In genomic region chr12:31008961-31009840, GRCh38 we compare ENCODE assay signal across 31 cellular contexts.
DNase-seq lines count a peak whose midpoint lies in the region; ATAC-seq and TF ChIP-seq lines count a peak whose summit lies in the region.
"Had no signal": no experiment of that assay in that cellular context is flagged by ENCODE, and none has a peak within 500 bp of the region (broad histone marks: within the 10 kb centered on the region; RNA-seq: fewer than 3 reads in every experiment).

No MANE protein-coding gene starts in this region.

- H3K36me3 Mint-ChIP-seq in neural crest cell (ENCODE audit: low read depth) = no peaks in the 10 kb centered on the region
- no peaks in the 10 kb centered on the region for H3K36me3 Mint-ChIP-seq in natural killer cell
- H3K36me3 Mint-ChIP-seq in activated naive CD4-positive, alpha-beta T cell treated with anti-CD3 and anti-CD28 coated beads for 36 hours (ENCODE audit: low read depth) = no peaks in the 10 kb centered on the region
- H3K36me3 Mint-ChIP-seq: activated naive CD8-positive, alpha-beta T cell treated with anti-CD3 and anti-CD28 coated beads for 36 hours; CD4-positive, alpha-beta memory T cell had no signal

- no peaks in the 10 kb centered on the region for H3K27me3 Mint-ChIP-seq in neural crest cell (ENCODE audit: low read depth)
- peaks cover 0 to 7% of the 10 kb centered on the region in 2 donors for H3K27me3 Mint-ChIP-seq in natural killer cell (ENCODE audit: low read depth in 2 of 2)
- peaks cover 5% of the 10 kb centered on the region for H3K27me3 Mint-ChIP-seq in activated naive CD4-positive, alpha-beta T cell treated with anti-CD3 and anti-CD28 coated beads for 36 hours (ENCODE audit: low read depth)
- H3K27me3 Mint-ChIP-seq: activated naive CD8-positive, alpha-beta T cell treated with anti-CD3 and anti-CD28 coated beads for 36 hours had no signal

- no peak overlapping the region for H3K4me3 Mint-ChIP-seq in neural crest cell
- no peak overlapping the region for H3K4me3 Mint-ChIP-seq in natural killer cell
- H3K4me3 Mint-ChIP-seq in activated naive CD4-positive, alpha-beta T cell treated with anti-CD3 and anti-CD28 coated beads for 36 hours = no peak overlapping the region
- H3K4me3 Mint-ChIP-seq: activated naive CD8-positive, alpha-beta T cell treated with anti-CD3 and anti-CD28 coated beads for 36 hours; B cell; CD4-positive, alpha-beta memory T cell had no signal

- no peaks in the 10 kb centered on the region for H3K27me3 ChIP-seq in WERI-Rb-1 (ENCODE audit: insufficient read depth, low read depth, severe bottlenecking)
- H3K27me3 ChIP-seq: neutrophil, thyroid gland had no signal

- ATAC-seq in HG02763 (IDR thresholded peaks at IDR 0.05; ENCODE audit: unreplicated experiment) (no peak), natural killer cell (no peak)
- ATAC-seq: activated CD4-positive, CD25-positive, alpha-beta regulatory T cell treated with anti-CD3 and anti-CD28 coated beads, Interleukin-2, amount 50 U/mL, for 24 hours; sciatic nerve had no signal

- H3K27ac ChIP-seq in WERI-Rb-1 = peak overlapping the region; percentile 84
- H3K27ac ChIP-seq: coronary artery, epithelial cell of prostate, neutrophil, prostate gland, SK-N-MC, thyroid gland had no signal

- H3K9me3 Mint-ChIP-seq in neural crest cell = no peaks in the 10 kb centered on the region
- H3K9me3 Mint-ChIP-seq in natural killer cell = no peaks in the 10 kb centered on the region
- no peaks in the 10 kb centered on the region for H3K9me3 Mint-ChIP-seq in activated naive CD4-positive, alpha-beta T cell treated with anti-CD3 and anti-CD28 coated beads for 36 hours
- H3K9me3 Mint-ChIP-seq: activated naive CD8-positive, alpha-beta T cell treated with anti-CD3 and anti-CD28 coated beads for 36 hours; CD4-positive, alpha-beta memory T cell had no signal

- DNase-seq in DMS 273 treated with DMSO at 0.1 percent for 48 hours (lab: John Stamatoyannopoulos, UW) = peak; percentile 91
- peak; percentile 39 for DNase-seq in NCI-H1694 treated with DMSO at 0.1 percent for 48 hours (lab: John Stamatoyannopoulos, UW)
- peak; percentile 84 for DNase-seq in WERI-Rb-1
- no peak for DNase-seq in neural crest cell (ENCODE audit: low read depth, low spot score)
- DNase-seq in natural killer cell = no peak
- no peak for DNase-seq in activated CD4-positive, CD25-positive, alpha-beta regulatory T cell treated with anti-CD3 and anti-CD28 coated beads, Interleukin-2, amount 50 U/mL, for 72 hours
- no peak for DNase-seq in activated naive CD4-positive, alpha-beta T cell treated with anti-CD3 and anti-CD28 coated beads for 36 hours
- DNase-seq: activated CD4-positive, alpha-beta T cell treated with anti-CD3 and anti-CD28 coated beads, Interleukin-2, amount 50 U/mL, for 48 hours; activated CD8-positive, alpha-beta memory T cell treated with anti-CD3 and anti-CD28 coated beads, Interleukin-2, amount 50 U/mL, for 48 hours; activated naive CD8-positive, alpha-beta T cell treated with anti-CD3 and anti-CD28 coated beads for 36 hours; anterior cingulate cortex; CD4-positive, alpha-beta memory T cell; effector CD8-positive, alpha-beta T cell; HCEC 1CT; IMR-90; mesenchymal stem cell; MV-4-11; NCI-H1436; NCI-H2107; OCI-M1; stimulated activated CD4-positive, alpha-beta T cell treated with anti-CD3 and anti-CD28 coated beads, Interleukin-4, amount 100 ng/mL, for 24 hours had no signal

- peak overlapping the region; percentile 0; the same call in 1 of the 2 replicates for H3K4me3 ChIP-seq in WERI-Rb-1 (ENCODE audit: low read depth, low read length)
- H3K4me3 ChIP-seq: coronary artery, prostate gland, SK-N-MC, thyroid gland had no signal

- peak overlapping the region; percentile 75 for H3K27ac Mint-ChIP-seq in neural crest cell (ENCODE audit: unreplicated experiment)
- H3K27ac Mint-ChIP-seq in natural killer cell = no peak overlapping the region
- no peak overlapping the region for H3K27ac Mint-ChIP-seq in activated naive CD4-positive, alpha-beta T cell treated with anti-CD3 and anti-CD28 coated beads for 36 hours
- H3K27ac Mint-ChIP-seq: activated naive CD8-positive, alpha-beta T cell treated with anti-CD3 and anti-CD28 coated beads for 36 hours; B cell had no signal

- H3K9me3 ChIP-seq in WERI-Rb-1 (ENCODE audit: severe bottlenecking) = no peaks in the 10 kb centered on the region
- H3K9me3 ChIP-seq: neutrophil, prostate gland, thyroid gland had no signal

- CTCF ChIA-PET in activated naive CD4-positive, alpha-beta T cell treated with anti-CD3 and anti-CD28 coated beads for 36 hours (lab: Charles Lee) = no interaction called here

- H3K4me1 Mint-ChIP-seq in neural crest cell = no peaks in the 10 kb centered on the region
- peaks cover 0 to 5% of the 10 kb centered on the region in 2 donors for H3K4me1 Mint-ChIP-seq in natural killer cell
- H3K4me1 Mint-ChIP-seq in activated naive CD4-positive, alpha-beta T cell treated with anti-CD3 and anti-CD28 coated beads for 36 hours (ENCODE audit: low read depth) = no peaks in the 10 kb centered on the region
- H3K4me1 Mint-ChIP-seq: activated naive CD8-positive, alpha-beta T cell treated with anti-CD3 and anti-CD28 coated beads for 36 hours; B cell; CD4-positive, alpha-beta memory T cell had no signal

- intact Hi-C loops in natural killer cell (cut with micrococcal nuclease) = no loop called here
- intact Hi-C loops in activated naive CD4-positive, alpha-beta T cell treated with anti-CD3 and anti-CD28 coated beads for 36 hours (cut with micrococcal nuclease) = no loop called here

- no peaks in the 10 kb centered on the region for H3K36me3 ChIP-seq in WERI-Rb-1
- H3K36me3 ChIP-seq: neutrophil, prostate gland, thyroid gland had no signal

- TF ChIP-seq CTCF in WERI-Rb-1 (IDR thresholded peaks at IDR 0.05; ENCODE audit: low read depth, low read length) (no peak), neural crest cell (conservative IDR thresholded peaks at IDR 0.05) (no peak), natural killer cell (IDR thresholded peaks at IDR 0.05) (no peak)

Comparison
In these comparisons a context has a peak if more than half of its experiments do, and no peak if none do; other contexts are left out.
1. DNase-seq: peak in DMS 273 treated with DMSO at 0.1 percent for 48 hours (single experiment), NCI-H1694 treated with DMSO at 0.1 percent for 48 hours (single experiment) and WERI-Rb-1 (single experiment); none in neural crest cell (single experiment), natural killer cell (single experiment), activated CD4-positive, CD25-positive, alpha-beta regulatory T cell treated with anti-CD3 and anti-CD28 coated beads, Interleukin-2, amount 50 U/mL, for 72 hours (single experiment) and activated naive CD4-positive, alpha-beta T cell treated with anti-CD3 and anti-CD28 coated beads for 36 hours (single experiment).